Comparison of ENCODE assay signal across 1 cellular context in genomic region chr12:16622315-16622714, GRCh38.
A peak's percentile ranks its signal among the peaks of the same experiment; 100 is the strongest.
TF ChIP-seq lines count a peak whose summit lies in the region.

No MANE protein-coding gene starts in this region.

TF ChIP-seq in GM12878, 131 proteins besides CTCF, POLR2A, EP300 and RAD21:
- TF ChIP-seq E4F1 (IDR thresholded peaks at IDR 0.05; ENCODE audit: borderline replicate concordance, partially characterized antibody) (no peak), SMC3 (IDR thresholded peaks at IDR 0.05; ENCODE audit: borderline replicate concordance, low read length) (peak; percentile 40; the same call in 1 of the 2 replicates)
